1 cellular context compared by ENCODE assay signal in genomic region chr1:44895919-44896734, GRCh38.
TF ChIP-seq lines count a peak whose summit lies in the region.

No MANE protein-coding gene starts in this region.

TF ChIP-seq in K562, 482 proteins besides CTCF, POLR2A, EP300 and RAD21 (continued from another document and continues in another):
- no peak for TF ChIP-seq HNRNPH1 (optimal IDR thresholded peaks at IDR 0.05; ENCODE audit: low read depth, low read length)
- no peak for TF ChIP-seq ZC3H11A (IDR thresholded peaks at IDR 0.05; ENCODE audit: low read depth, low read length)
- no peak for TF ChIP-seq COPS2 (conservative IDR thresholded peaks at IDR 0.05)
- no peak for TF ChIP-seq MLX (CRISPR knock-in tag; conservative IDR thresholded peaks at IDR 0.05)
- no peak for TF ChIP-seq ZNF668 (CRISPR knock-in tag; IDR thresholded peaks at IDR 0.05)
- no peak for TF ChIP-seq POLR2H (tag; IDR thresholded peaks at IDR 0.05; ENCODE audit: low read depth)
- no peak for TF ChIP-seq ZNF655 (CRISPR knock-in tag; IDR thresholded peaks at IDR 0.05)
- TF ChIP-seq THAP7 (CRISPR knock-in tag; IDR thresholded peaks at IDR 0.05) = no peak
- TF ChIP-seq ESRRB (CRISPR knock-in tag; IDR thresholded peaks at IDR 0.05; ENCODE audit: borderline replicate concordance) = no peak
- no peak for TF ChIP-seq ZBTB43 (CRISPR knock-in tag; IDR thresholded peaks at IDR 0.05)
- no peak for TF ChIP-seq PURB (CRISPR knock-in tag; IDR thresholded peaks at IDR 0.05; ENCODE audit: low read depth)
- TF ChIP-seq NEUROD1 (IDR thresholded peaks at IDR 0.05; ENCODE audit: borderline replicate concordance, low read depth, low read length, partially characterized antibody) = peak; percentile 40
- TF ChIP-seq RBM14 (IDR thresholded peaks at IDR 0.05; ENCODE audit: borderline replicate concordance, insufficient read depth, low read depth, low read length) = no peak
- TF ChIP-seq FOXA3 (CRISPR knock-in tag; conservative IDR thresholded peaks at IDR 0.05 in 1 of 2, IDR thresholded peaks at IDR 0.05 in 1 of 2) = no peak
- TF ChIP-seq HOXB6 (CRISPR knock-in tag; IDR thresholded peaks at IDR 0.05; ENCODE audit: borderline replicate concordance) = no peak
- TF ChIP-seq GTF2B (IDR thresholded peaks at IDR 0.05; ENCODE audit: extremely low read depth, insufficient read length) = no peak
- no peak for TF ChIP-seq MTA1 (IDR thresholded peaks at IDR 0.05; ENCODE audit: borderline replicate concordance)
- no peak for TF ChIP-seq GTF2A2 (tag; IDR thresholded peaks at IDR 0.05)
- no peak for TF ChIP-seq KAT8 (IDR thresholded peaks at IDR 0.05; ENCODE audit: low read depth)
- peak; percentile 66 for TF ChIP-seq GATA2 (CRISPR knock-in tag; IDR thresholded peaks at IDR 0.05)
- TF ChIP-seq ZNF561 (CRISPR knock-in tag; conservative IDR thresholded peaks at IDR 0.05) = no peak
- no peak for TF ChIP-seq ZBTB8A (IDR thresholded peaks at IDR 0.05; ENCODE audit: partially characterized antibody)
- peak in 1 of 2 experiments; percentile 48; a peak in 1 of 4 replicates for TF ChIP-seq ZMIZ1 (IDR thresholded peaks at IDR 0.05; ENCODE audit: low read depth in 2 of 2, low read length in 2 of 2)
- no peak for TF ChIP-seq CBX8 (IDR thresholded peaks at IDR 0.05; ENCODE audit: borderline replicate concordance, extremely low read depth, low read depth, low read length, poor library complexity, severe bottlenecking)
- TF ChIP-seq ZSCAN29 (IDR thresholded peaks at IDR 0.05) = no peak
- TF ChIP-seq NR3C1 (CRISPR knock-in tag; IDR thresholded peaks at IDR 0.05) = no peak
- TF ChIP-seq FIP1L1 (IDR thresholded peaks at IDR 0.05; ENCODE audit: low read depth, low read length, poor library complexity, severe bottlenecking) = no peak
- TF ChIP-seq SRSF3 (IDR thresholded peaks at IDR 0.05; ENCODE audit: insufficient read depth, low read length) = no peak
- TF ChIP-seq SMARCA4 (IDR thresholded peaks at IDR 0.05) = peak; percentile 93
- no peak for TF ChIP-seq SRSF7 (optimal IDR thresholded peaks at IDR 0.05; ENCODE audit: low read depth, low read length)
- no peak for TF ChIP-seq LCOR (CRISPR knock-in tag; IDR thresholded peaks at IDR 0.05)
- TF ChIP-seq MXI1 (IDR thresholded peaks at IDR 0.05; ENCODE audit: low read depth, low read length) = no peak
- no peak for TF ChIP-seq GABPA (tag; conservative IDR thresholded peaks at IDR 0.05; ENCODE audit: low read depth)
- TF ChIP-seq HLTF (IDR thresholded peaks at IDR 0.05) = no peak
- TF ChIP-seq PHTF2 (CRISPR knock-in tag; IDR thresholded peaks at IDR 0.05) = no peak
- no peak for TF ChIP-seq NFYB (IDR thresholded peaks at IDR 0.05; ENCODE audit: extremely low read depth, insufficient read length)
- no peak for TF ChIP-seq BMI1 (IDR thresholded peaks at IDR 0.05; ENCODE audit: low read length)
- no peak for TF ChIP-seq CC2D1A (IDR thresholded peaks at IDR 0.05)
- TF ChIP-seq ARID4B (CRISPR knock-in tag; IDR thresholded peaks at IDR 0.05) = no peak
- TF ChIP-seq ZNF24 (IDR thresholded peaks at IDR 0.05) = no peak
- no peak for TF ChIP-seq TFE3 (CRISPR knock-in tag; IDR thresholded peaks at IDR 0.05)
- no peak for TF ChIP-seq NRF1 (conservative IDR thresholded peaks at IDR 0.05 in 1 of 2, IDR thresholded peaks at IDR 0.05 in 1 of 2)
- no peak for TF ChIP-seq CGGBP1 (CRISPR knock-in tag; IDR thresholded peaks at IDR 0.05)
- TF ChIP-seq ZFPM2 (CRISPR knock-in tag; IDR thresholded peaks at IDR 0.05) = no peak
- TF ChIP-seq ARID1B (IDR thresholded peaks at IDR 0.05) = peak; percentile 96
- TF ChIP-seq PCBP1 (IDR thresholded peaks at IDR 0.05; ENCODE audit: low read depth, low read length, poor library complexity, severe bottlenecking) = no peak
- TF ChIP-seq ZNF79 (CRISPR knock-in tag; IDR thresholded peaks at IDR 0.05; ENCODE audit: low read depth) = no peak
- no peak for TF ChIP-seq ZNF408 (CRISPR knock-in tag; IDR thresholded peaks at IDR 0.05; ENCODE audit: low read depth)
- no peak for TF ChIP-seq ZNF165 (CRISPR knock-in tag; IDR thresholded peaks at IDR 0.05; ENCODE audit: borderline replicate concordance)
- TF ChIP-seq SMARCB1 (IDR thresholded peaks at IDR 0.05; ENCODE audit: insufficient read length, low read depth) = peak; percentile 66
- no peak for TF ChIP-seq RBFOX2 (IDR thresholded peaks at IDR 0.05; ENCODE audit: low read depth, low read length)
- TF ChIP-seq CBX5 (IDR thresholded peaks at IDR 0.05; ENCODE audit: borderline replicate concordance, low read depth) = no peak
- TF ChIP-seq SREBF2 (CRISPR knock-in tag; IDR thresholded peaks at IDR 0.05) = no peak
- TF ChIP-seq NONO (IDR thresholded peaks at IDR 0.05; ENCODE audit: low read depth in 2 of 2, low read length in 1 of 2) = no peak
- TF ChIP-seq ATF7 (IDR thresholded peaks at IDR 0.05) = 0 out of 2 replicates have a peak, but pooled peaks have one; percentile 10
- peak; percentile 72; the same call in 1 of the 2 replicates for TF ChIP-seq PHB2 (IDR thresholded peaks at IDR 0.05; ENCODE audit: low read depth)
- no peak for TF ChIP-seq IRF1 (CRISPR knock-in tag; IDR thresholded peaks at IDR 0.05; ENCODE audit: borderline replicate concordance)
- peak; percentile 90 for TF ChIP-seq DPF2 (IDR thresholded peaks at IDR 0.05)
- no peak for TF ChIP-seq CREBBP (IDR thresholded peaks at IDR 0.05; ENCODE audit: low read depth, low read length)
- no peak for TF ChIP-seq MEF2D (tag; conservative IDR thresholded peaks at IDR 0.05; ENCODE audit: low read depth)
- TF ChIP-seq ZNF146 (CRISPR knock-in tag; IDR thresholded peaks at IDR 0.05; ENCODE audit: unreplicated experiment) = no peak
